Comparison of ENCODE assay signal across 8 cellular contexts in genomic region chr19:17747205-17748098, GRCh38. TPM values are rescaled to one million over a fixed set of nuclear protein-coding genes. Genes with fewer than 3 reads are reported as not detected.
DNase-seq lines count a peak whose midpoint lies in the region; ATAC-seq and TF ChIP-seq lines count a peak whose summit lies in the region.

No MANE protein-coding gene starts in this region.

- TF ChIP-seq CTCF in AG04450 (IDR thresholded peaks at IDR 0.05; ENCODE audit: low read depth, low read length): no peak

- POLR2A ChIA-PET in AG04450 (lab: Yijun Ruan, JAX): no interaction called here

- CTCF ChIA-PET in AG04450 (lab: Charles Lee): interaction anchor here (1.0 kb wide), 1 partner anchor 19 kb away, joined by 3 read pairs; no protein-coding TSS in a partner anchor

- H3K9me3 ChIP-seq in AG04450 (ENCODE audit: control insufficient read depth, insufficient read depth, low read length): no peaks in the 10 kb centered on the region

- H3K4me3 ChIP-seq in AG04450 (ENCODE audit: low read depth, low read length): peak overlapping the region; percentile 56

- DNase-seq in AG04450 (ENCODE audit: low read depth, low spot score): peak; percentile 72
- DNase-seq in NCI-H345 (lab: John Stamatoyannopoulos, UW): peak; percentile 87
- peak; percentile 85 to 88 (median 88) for DNase-seq in activated CD4-positive, CD25-positive, alpha-beta regulatory T cell (lab: John Stamatoyannopoulos, UW)
- peak; percentile 94 for DNase-seq in central memory CD4-positive, alpha-beta T cell
- DNase-seq in iris pigment epithelial cell (ENCODE audit: low read depth): peak; percentile 91
- DNase-seq in stimulated activated CD4-positive, alpha-beta T cell treated with anti-CD3 and anti-CD28 coated beads, Interleukin-12 subunit alpha, Interleukin-12 subunit beta, amount 100 ng/mL, for 24 hours (ENCODE audit: low read depth in 2 of 2): peak; percentile 87 to 89

- no peaks in the 10 kb centered on the region for H3K27me3 ChIP-seq in AG04450 (ENCODE audit: control insufficient read depth, insufficient read depth, low read length)

- ATAC-seq in GM19023 (IDR thresholded peaks at IDR 0.05; ENCODE audit: unreplicated experiment) (peak; percentile 80), HG03280 (IDR thresholded peaks at IDR 0.05; ENCODE audit: unreplicated experiment) (peak; percentile 85)

- no peak overlapping the region for H3K27ac ChIP-seq in AG04450 (ENCODE audit: low read depth, low read length)

RNA-seq across cellular contexts. Expression of gene FCHO1, which starts 3.8 kb away (rescaled TPM):
- polyA plus RNA-seq in AG04450 (2011; rRNA removed): 0.15 and 0.35 TPM in 2 replicates
- 0.28 and 0.65 TPM in 2 replicates for polyA minus RNA-seq in AG04450 (2011; rRNA and poly(A)+ RNA removed)

RNA-seq across cellular contexts. Expression of gene MAP1S, which starts 28.2 kb away (rescaled TPM):
- polyA plus RNA-seq in AG04450 (2011; rRNA removed): 8.2 and 14.3 TPM in 2 replicates
- polyA minus RNA-seq in AG04450 (2011; rRNA and poly(A)+ RNA removed): 24.8 and 32.0 TPM in 2 replicates

RNA-seq across cellular contexts. Expression of gene B3GNT3, which starts 47.5 kb away (rescaled TPM):
- not detected in 2 replicates for polyA plus RNA-seq in AG04450 (2011; rRNA removed)
- not detected in 2 replicates for polyA minus RNA-seq in AG04450 (2011; rRNA and poly(A)+ RNA removed)

RNA-seq across cellular contexts. Expression of gene UNC13A, which starts 59.3 kb away (rescaled TPM):
- polyA plus RNA-seq in AG04450 (2011; rRNA removed): 0.04 and 0.05 TPM in 2 replicates
- polyA minus RNA-seq in AG04450 (2011; rRNA and poly(A)+ RNA removed): 0.05 and 0.17 TPM in 2 replicates
